ENCODE assay signal across 21 cellular contexts in genomic region chr11:100756556-100756955, GRCh38.
DNase-seq lines count a peak whose midpoint lies in the region; ATAC-seq and TF ChIP-seq lines count a peak whose summit lies in the region.
"Had no signal": no experiment of that assay in that cellular context is flagged by ENCODE, and none has a peak within 500 bp of the region (broad histone marks: within the 10 kb centered on the region; RNA-seq: fewer than 3 reads in every experiment).

No MANE protein-coding gene starts in this region.

- H3K4me1 Mint-ChIP-seq in endothelial cell (ENCODE audit: unreplicated experiment), result peaks cover 35% of the 10 kb centered on the region

- no peak overlapping the region for H3K4me3 ChIP-seq in LNCaP clone FGC (ENCODE audit: low read depth, low read length)
- H3K4me3 ChIP-seq in fibroblast of pulmonary artery (replicated peaks; ENCODE audit: low read depth, low read length), result no peak overlapping the region
- H3K4me3 ChIP-seq: GM23248, HAP-1, SJCRH30 had no signal

- no peak for TF ChIP-seq CTCF in LNCaP clone FGC (IDR thresholded peaks at IDR 0.05; ENCODE audit: control insufficient read depth, extremely low read depth, insufficient read depth)
- TF ChIP-seq CTCF in fibroblast of pulmonary artery (IDR thresholded peaks at IDR 0.05; ENCODE audit: low read length, missing control alignments), result no peak
- TF ChIP-seq CTCF in endothelial cell (IDR thresholded peaks at IDR 0.05; ENCODE audit: unreplicated experiment), result no peak

- no peaks in the 10 kb centered on the region for H3K9me3 Mint-ChIP-seq in endothelial cell (ENCODE audit: unreplicated experiment)

- peaks cover 7% of the 10 kb centered on the region for H3K27me3 Mint-ChIP-seq in endothelial cell (ENCODE audit: unreplicated experiment)
- H3K27me3 Mint-ChIP-seq: B cell had no signal

- ATAC-seq in GM18519 (IDR thresholded peaks at IDR 0.05; ENCODE audit: low FRiP score, unreplicated experiment), result no peak

- DNase-seq in NCI-H2171 treated with DMSO at 0.1 percent for 48 hours (lab: John Stamatoyannopoulos, UW) (peak; percentile 25), NCI-H2171 (lab: John Stamatoyannopoulos, UW) (no peak), LNCaP clone FGC (ENCODE audit: low read depth) (peak; percentile 32), NCI-H774 (lab: John Stamatoyannopoulos, UW) (peak; percentile 15), fibroblast of pulmonary artery (ENCODE audit: low read depth) (peak; percentile 50), NK-92 (lab: John Stamatoyannopoulos, UW; ENCODE audit: unreplicated experiment) (no peak), endothelial cell (ENCODE audit: low spot score) (no peak)
- DNase-seq: DMS 273 treated with DMSO at 0.1 percent for 48 hours, DND-41, GM23248, Kasumi-1, MM.1S, NCI-H1092 treated with DMSO at 0.1 percent for 48 hours, NCI-H226, NCI-H526 treated with DMSO at 0.1 percent for 48 hours, PC-3, SJCRH30, SW 1271 had no signal

- H3K36me3 Mint-ChIP-seq in endothelial cell (ENCODE audit: low read depth, unreplicated experiment), result peaks cover 4% of the 10 kb centered on the region

- no peak overlapping the region for H3K27ac Mint-ChIP-seq in endothelial cell (ENCODE audit: unreplicated experiment)
- H3K27ac Mint-ChIP-seq: B cell had no signal

- H3K4me3 Mint-ChIP-seq in endothelial cell (ENCODE audit: unreplicated experiment), result no peak overlapping the region
- H3K4me3 Mint-ChIP-seq: B cell had no signal

Comparison
In these comparisons a context has a peak if more than half of its experiments do, and no peak if none do; other contexts are left out.
1. DNase-seq: peak in NCI-H2171 treated with DMSO at 0.1 percent for 48 hours (single experiment), LNCaP clone FGC (single experiment), NCI-H774 (single experiment) and fibroblast of pulmonary artery (single experiment); none in NCI-H2171 (single experiment), NK-92 (single experiment) and endothelial cell (single experiment).